In genomic region chr5:142324377-142324870, GRCh38 we compare ENCODE assay signal across 1 cellular context.
A peak's percentile ranks its signal among the peaks of the same experiment; 100 is the strongest.
TF ChIP-seq lines count a peak whose summit lies in the region.

No MANE protein-coding gene starts in this region.

TF ChIP-seq in HEK293, 187 proteins besides CTCF, POLR2A, EP300 and RAD21 (continued from another document):
- TF ChIP-seq EGR2 (tag by site-specific recombination; IDR thresholded peaks at IDR 0.05; ENCODE audit: low read depth), result no peak
- TF ChIP-seq ZNF423 (tag by site-specific recombination; IDR thresholded peaks at IDR 0.05), result no peak
- TF ChIP-seq KLF9 (tag by site-specific recombination; IDR thresholded peaks at IDR 0.05; ENCODE audit: low read depth), result no peak
- no peak for TF ChIP-seq YY2 (tag by site-specific recombination; IDR thresholded peaks at IDR 0.05)
- TF ChIP-seq ZNF266 (tag by site-specific recombination; IDR thresholded peaks at IDR 0.05; ENCODE audit: low read depth), result no peak
- TF ChIP-seq ZNF776 (tag by site-specific recombination; IDR thresholded peaks at IDR 0.05; ENCODE audit: borderline replicate concordance), result no peak
- no peak for TF ChIP-seq TRIM28 (IDR thresholded peaks at IDR 0.05; ENCODE audit: borderline replicate concordance, low read length)
- TF ChIP-seq ZNF354C (tag by site-specific recombination; IDR thresholded peaks at IDR 0.05; ENCODE audit: borderline replicate concordance, low read depth), result no peak
- TF ChIP-seq ZNF10 (tag by site-specific recombination; IDR thresholded peaks at IDR 0.05), result no peak
- TF ChIP-seq KLF16 (tag by site-specific recombination; IDR thresholded peaks at IDR 0.05), result no peak
- no peak for TF ChIP-seq AEBP2 (tag by site-specific recombination; IDR thresholded peaks at IDR 0.05; ENCODE audit: borderline replicate concordance)
- no peak; the same call in 1 of the 2 replicates for TF ChIP-seq ZNF768 (tag by site-specific recombination; IDR thresholded peaks at IDR 0.05)
- 0 out of 2 replicates have a peak, but pooled peaks have one; percentile 10 for TF ChIP-seq ZNF777 (tag by site-specific recombination; IDR thresholded peaks at IDR 0.05; ENCODE audit: borderline replicate concordance)
- TF ChIP-seq PRDM1 (tag by site-specific recombination; IDR thresholded peaks at IDR 0.05), result no peak
- TF ChIP-seq GLIS2 (tag by site-specific recombination; IDR thresholded peaks at IDR 0.05), result no peak; the same call in 1 of the 2 replicates
- peak; percentile 33; the same call in 1 of the 2 replicates for TF ChIP-seq ZNF449 (tag by site-specific recombination; IDR thresholded peaks at IDR 0.05)
- TF ChIP-seq ZNF521 (tag by site-specific recombination; IDR thresholded peaks at IDR 0.05), result no peak
- TF ChIP-seq ZNF558 (tag by site-specific recombination; IDR thresholded peaks at IDR 0.05), result no peak
- peak; percentile 18; the same call in 1 of the 2 replicates for TF ChIP-seq KLF8 (tag by site-specific recombination; IDR thresholded peaks at IDR 0.05)
- TF ChIP-seq ZNF169 (tag by site-specific recombination; IDR thresholded peaks at IDR 0.05), result no peak
- peak; percentile 80; the same call in 1 of the 2 replicates for TF ChIP-seq HOXC10 (CRISPR knock-in tag; IDR thresholded peaks at IDR 0.05)
- no peak for TF ChIP-seq ZNF24 (tag by site-specific recombination; IDR thresholded peaks at IDR 0.05)
- no peak for TF ChIP-seq ZNF155 (tag by site-specific recombination; IDR thresholded peaks at IDR 0.05)
- no peak for TF ChIP-seq ZNF174 (tag by site-specific recombination; IDR thresholded peaks at IDR 0.05)
TF ChIP-seq in HEK293: peak in this region for 21.
